In the genomic region with DNA sequence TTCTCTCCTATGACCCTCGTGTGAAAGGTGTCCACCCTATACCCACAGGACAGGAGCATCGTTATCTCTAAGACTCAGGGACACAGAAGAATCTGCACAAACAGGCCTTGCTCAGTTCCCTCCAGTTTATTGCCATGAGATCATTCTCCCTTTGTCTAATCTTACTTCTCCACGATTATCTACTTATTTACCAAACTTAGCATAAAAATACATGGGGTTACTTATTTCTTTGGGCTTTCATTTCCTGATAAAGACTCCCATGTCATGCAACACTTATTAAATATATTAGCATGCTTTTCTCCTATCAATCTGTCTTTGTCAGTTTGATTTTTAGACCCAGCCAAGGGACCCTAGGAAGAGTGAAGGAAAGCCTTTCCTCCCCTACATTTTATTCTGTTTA, we compare ENCODE assay signal across 29 cellular contexts.
"Had no signal": no experiment of that assay in that cellular context is flagged by ENCODE, and none has a peak within 500 bp of the region (broad histone marks: within the 10 kb centered on the region; RNA-seq: fewer than 3 reads in every experiment).

No MANE protein-coding gene starts in this region.

- H3K4me1 ChIP-seq: parathyroid adenoma, psoas muscle, right lobe of liver, sigmoid colon, suprapubic skin, upper lobe of left lung, vagina had no signal

- H3K4me1 Mint-ChIP-seq: naive thymus-derived CD8-positive, alpha-beta T cell; stimulated activated effector memory CD8-positive, alpha-beta T cell treated with anti-CD3 and anti-CD28 coated beads, Interleukin-12 subunit alpha, Interleukin-12 subunit beta, amount 100 ng/mL, for 72 hours; stimulated activated naive B cell treated with anti-CD40 and anti-IgM and Interleukin-4, amounts not matched to agents 10 μg/mL and 1 μg/mL and 100 μg/mL, for 72 hours; stimulated activated naive CD8-positive, alpha-beta T cell treated with anti-CD3 and anti-CD28 coated beads, Interleukin-15, amount 100 ng/mL, for 72 hours had no signal

- H3K36me3 Mint-ChIP-seq: natural killer cell treated with Interleukin-12 subunit alpha and Interleukin-12 subunit beta and Interleukin-15 and Interleukin-18, amount 100 ng/mL, for 72 hours; stimulated activated effector memory CD8-positive, alpha-beta T cell treated with anti-CD3 and anti-CD28 coated beads, Interleukin-12 subunit alpha, Interleukin-12 subunit beta, amount 100 ng/mL, for 72 hours; stimulated activated naive B cell treated with anti-CD40 and anti-IgM and Interleukin-4, amounts not matched to agents 10 μg/mL and 1 μg/mL and 100 μg/mL, for 72 hours had no signal

- H3K27ac Mint-ChIP-seq: naive thymus-derived CD8-positive, alpha-beta T cell; natural killer cell treated with Interleukin-12 subunit alpha and Interleukin-12 subunit beta and Interleukin-15 and Interleukin-18, amount 100 ng/mL, for 72 hours; nephron progenitor cell; progenitor cell of endocrine pancreas; stimulated activated effector memory CD8-positive, alpha-beta T cell treated with anti-CD3 and anti-CD28 coated beads, Interleukin-12 subunit alpha, Interleukin-12 subunit beta, amount 100 ng/mL, for 72 hours; stimulated activated naive B cell treated with anti-CD40 and anti-IgM and Interleukin-4, amounts not matched to agents 10 μg/mL and 1 μg/mL and 100 μg/mL, for 72 hours; stimulated activated naive CD8-positive, alpha-beta T cell treated with anti-CD3 and anti-CD28 coated beads, Interleukin-15, amount 100 ng/mL, for 72 hours had no signal

- H3K27me3 Mint-ChIP-seq: natural killer cell treated with Interleukin-12 subunit alpha and Interleukin-12 subunit beta and Interleukin-15 and Interleukin-18, amount 100 ng/mL, for 72 hours had no signal

- H2AFZ ChIP-seq: parathyroid adenoma had no signal

- DNase-seq: naive thymus-derived CD8-positive, alpha-beta T cell; nephron progenitor cell; occipital lobe; ovary; posterior cingulate gyrus; psoas muscle; right cardiac atrium; right lobe of liver; sigmoid colon; small intestine; stimulated activated CD4-positive, alpha-beta T cell treated with anti-CD3 and anti-CD28 coated beads, Interleukin-15, amount 100 ng/mL, for 24 hours; stimulated activated CD4-positive, alpha-beta T cell treated with anti-CD3 and anti-CD28 coated beads, Interleukin-2, amount 100 ng/mL, for 24 hours; stimulated activated CD4-positive, alpha-beta T cell treated with anti-CD3 and anti-CD28 coated beads, Interleukin-2, amount 100 ng/mL, for 48 hours; stimulated activated CD4-positive, alpha-beta T cell treated with anti-CD3 and anti-CD28 coated beads, Interleukin-4, amount 100 ng/mL, for 24 hours; stimulated activated naive B cell treated with anti-CD40 and anti-IgM and Interleukin-4, amounts not matched to agents 10 μg/mL and 1 μg/mL and 100 μg/mL, for 72 hours; stimulated activated naive CD8-positive, alpha-beta T cell treated with anti-CD3 and anti-CD28 coated beads, Interleukin-15, amount 100 ng/mL, for 72 hours; stimulated activated naive CD8-positive, alpha-beta T cell treated with anti-CD3 and anti-CD28 coated beads, Interleukin-15, Interleukin-2, amounts not matched to agents 100 U/mL and 50 U/mL, for 24 hours; substantia nigra; testis; tibial artery; trophoblast cell; upper lobe of left lung had no signal

- H3K9me3 ChIP-seq: ovary, psoas muscle, right lobe of liver, sigmoid colon, testis, tibial artery, vagina had no signal

- H3K27ac ChIP-seq: ovary, parathyroid adenoma, psoas muscle, right lobe of liver, sigmoid colon, suprapubic skin, tibial artery, upper lobe of left lung, vagina had no signal

- H3K27me3 ChIP-seq: ovary, right lobe of liver, sigmoid colon, suprapubic skin, testis, tibial artery, upper lobe of left lung, vagina had no signal

- FAIRE-seq: small intestine, urothelium cell line had no signal

- H3K9me3 Mint-ChIP-seq: stimulated activated effector memory CD8-positive, alpha-beta T cell treated with anti-CD3 and anti-CD28 coated beads, Interleukin-12 subunit alpha, Interleukin-12 subunit beta, amount 100 ng/mL, for 72 hours had no signal

- H3K9ac ChIP-seq: parathyroid adenoma had no signal

- H3K36me3 ChIP-seq: ovary, right lobe of liver, sigmoid colon, suprapubic skin, tibial artery, upper lobe of left lung, vagina had no signal

- H3K4me3 ChIP-seq: ovary, psoas muscle, right lobe of liver, sigmoid colon, suprapubic skin, testis, tibial artery, upper lobe of left lung, vagina had no signal

- H3K4me3 Mint-ChIP-seq: naive thymus-derived CD8-positive, alpha-beta T cell; natural killer cell treated with Interleukin-12 subunit alpha and Interleukin-12 subunit beta and Interleukin-15 and Interleukin-18, amount 100 ng/mL, for 72 hours; nephron progenitor cell; stimulated activated effector memory CD8-positive, alpha-beta T cell treated with anti-CD3 and anti-CD28 coated beads, Interleukin-12 subunit alpha, Interleukin-12 subunit beta, amount 100 ng/mL, for 72 hours; stimulated activated naive B cell treated with anti-CD40 and anti-IgM and Interleukin-4, amounts not matched to agents 10 μg/mL and 1 μg/mL and 100 μg/mL, for 72 hours; stimulated activated naive CD8-positive, alpha-beta T cell treated with anti-CD3 and anti-CD28 coated beads, Interleukin-15, amount 100 ng/mL, for 72 hours had no signal

- H3K79me2 ChIP-seq: parathyroid adenoma had no signal

- ATAC-seq: naive thymus-derived CD8-positive, alpha-beta T cell; natural killer cell treated with Interleukin-12 subunit alpha and Interleukin-12 subunit beta and Interleukin-15 and Interleukin-18, amount 100 ng/mL, for 72 hours; psoas muscle; right cardiac atrium; right lobe of liver; stimulated activated effector memory CD8-positive, alpha-beta T cell treated with anti-CD3 and anti-CD28 coated beads, Interleukin-12 subunit alpha, Interleukin-12 subunit beta, amount 100 ng/mL, for 72 hours; stimulated activated naive B cell treated with anti-CD40 and anti-IgM and Interleukin-4, amounts not matched to agents 10 μg/mL and 1 μg/mL and 100 μg/mL, for 72 hours; stimulated activated naive CD8-positive, alpha-beta T cell treated with anti-CD3 and anti-CD28 coated beads, Interleukin-15, amount 100 ng/mL, for 72 hours; stimulated activated naive CD8-positive, alpha-beta T cell treated with anti-CD3 and anti-CD28 coated beads, Interleukin-15, Interleukin-2, amounts not matched to agents 100 U/mL and 50 U/mL, for 24 hours had no signal
